In the genomic region with DNA sequence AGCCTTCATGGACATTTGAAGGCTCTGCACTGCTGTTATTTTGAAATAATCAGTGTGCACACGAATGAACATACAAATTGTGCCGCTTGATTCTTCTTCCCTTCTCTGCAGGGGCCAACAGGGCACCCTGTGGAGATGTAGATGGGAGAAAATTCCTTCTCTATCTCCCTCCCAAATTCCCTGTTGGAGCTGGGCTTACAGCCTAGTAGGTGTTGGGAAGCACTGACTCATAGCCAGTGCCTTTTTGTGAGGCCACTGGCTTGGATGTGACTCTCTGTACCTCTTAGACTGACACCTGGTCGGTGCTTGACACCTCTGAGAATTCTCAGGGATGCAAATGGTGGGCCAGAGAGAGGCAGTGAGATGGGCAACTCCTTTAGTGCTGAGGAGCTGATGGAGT, we compare ENCODE assay signal across 18 cellular contexts.
A peak's percentile ranks its signal among the peaks of the same experiment; 100 is the strongest.
DNase-seq lines count a peak whose midpoint lies in the region; ATAC-seq and TF ChIP-seq lines count a peak whose summit lies in the region.
"Had no signal": no experiment of that assay in that cellular context is flagged by ENCODE, and none has a peak within 500 bp of the region (broad histone marks: within the 10 kb centered on the region; RNA-seq: fewer than 3 reads in every experiment).

No MANE protein-coding gene starts in this region.

- peak; percentile 17 for DNase-seq in H7
- peak; percentile 21 for DNase-seq in NCI-H69 (lab: John Stamatoyannopoulos, UW)
- peak; percentile 90 for DNase-seq in iPS DF 4.7 (ENCODE audit: extremely low read depth, low spot score)
- peak; percentile 38 for DNase-seq in retina
- no peak for DNase-seq in mesothelial cell of epicardium (ENCODE audit: low spot score in 2 of 2, unreplicated experiment in 2 of 2)
- no peak for DNase-seq in T-helper 2 cell
- DNase-seq: Caco-2; CD4-positive, CD25-positive, alpha-beta regulatory T cell; DMS53; HFFc6; NCI-H187 treated with DMSO at 0.1 percent for 48 hours; NCI-H2171; NCI-H446 treated with DMSO at 0.1 percent for 48 hours; NCI-H748 treated with DMSO at 0.1 percent for 48 hours had no signal

- peaks cover 77% of the 10 kb centered on the region for H3K27me3 Mint-ChIP-seq in mesothelial cell of epicardium (ENCODE audit: low read depth)

- no peaks in the 10 kb centered on the region for H3K36me3 Mint-ChIP-seq in mesothelial cell of epicardium
- H3K36me3 Mint-ChIP-seq: CD4-positive, CD25-positive, alpha-beta regulatory T cell had no signal

- H3K4me3 ChIP-seq in H7 (ENCODE audit: insufficient read depth, low read depth, low read length) = no peak overlapping the region
- H3K4me3 ChIP-seq: K562, SJSA1 had no signal

- no peak overlapping the region for H3K27ac Mint-ChIP-seq in mesothelial cell of epicardium
- H3K27ac Mint-ChIP-seq: B cell; CD4-positive, CD25-positive, alpha-beta regulatory T cell; HFFc6 had no signal

- no peak for TF ChIP-seq CTCF in mesothelial cell of epicardium (IDR thresholded peaks at IDR 0.05; ENCODE audit: unreplicated experiment)

- no peak for ATAC-seq in HG02870 (IDR thresholded peaks at IDR 0.05; ENCODE audit: unreplicated experiment)
- ATAC-seq: K562 had no signal

- H3K4me3 Mint-ChIP-seq in mesothelial cell of epicardium = no peak overlapping the region
- H3K4me3 Mint-ChIP-seq: B cell; CD4-positive, CD25-positive, alpha-beta regulatory T cell; HFFc6 had no signal

- H3K27me3 ChIP-seq in H7 (ENCODE audit: control insufficient read depth, insufficient read depth, low read length) = no peaks in the 10 kb centered on the region
- H3K27me3 ChIP-seq: SJSA1 had no signal

- H3K9me3 Mint-ChIP-seq in mesothelial cell of epicardium = no peaks in the 10 kb centered on the region
- H3K9me3 Mint-ChIP-seq: HFFc6 had no signal

- no peaks in the 10 kb centered on the region for H3K36me3 ChIP-seq in H7 (replicated peaks; ENCODE audit: control insufficient read depth, insufficient read depth, low read length)
- H3K36me3 ChIP-seq: SJSA1 had no signal

- no peaks in the 10 kb centered on the region for H3K4me1 Mint-ChIP-seq in mesothelial cell of epicardium
- H3K4me1 Mint-ChIP-seq: B cell; CD4-positive, CD25-positive, alpha-beta regulatory T cell had no signal

Comparison
In these comparisons a context has a peak if more than half of its experiments do, and no peak if none do; other contexts are left out.
1. DNase-seq: peak in H7 (single experiment), NCI-H69 (single experiment), iPS DF 4.7 (single experiment) and retina (single experiment); none in mesothelial cell of epicardium (0 of 2) and T-helper 2 cell (0 of 5).